8 cellular contexts compared by ENCODE assay signal in genomic region chr10:47311900-47312662, GRCh38. TPM values are rescaled to one million over a fixed set of nuclear protein-coding genes. Genes with fewer than 3 reads are reported as not detected.
DNase-seq lines count a peak whose midpoint lies in the region; ATAC-seq and TF ChIP-seq lines count a peak whose summit lies in the region.

No MANE protein-coding gene starts in this region.

- no peaks in the 10 kb centered on the region for H3K36me3 Mint-ChIP-seq in activated T-cell treated with anti-CD3 and anti-CD28 coated beads, Interleukin-2, amount 50 U/mL, for 72 hours (ENCODE audit: insufficient read depth in 2 of 2)

- TF ChIP-seq CTCF in GM13976 (IDR thresholded peaks at IDR 0.05; ENCODE audit: borderline replicate concordance, control extremely low read depth, extremely low read depth, insufficient read depth, missing control alignments) (peak; percentile 95), PC-3 (conservative IDR thresholded peaks at IDR 0.05; ENCODE audit: low read depth, low read length) (peak; percentile 82), fibroblast of mammary gland (conservative IDR thresholded peaks at IDR 0.05; ENCODE audit: control insufficient read depth, insufficient read depth, low read depth, low read length) (peak; percentile 68), neural cell (IDR thresholded peaks at IDR 0.05; ENCODE audit: poor library complexity, severe bottlenecking) (peak; percentile 90)

- TF ChIP-seq RAD21 in neural cell (conservative IDR thresholded peaks at IDR 0.05): peak; percentile 91

- H3K9me3 Mint-ChIP-seq in activated T-cell treated with anti-CD3 and anti-CD28 coated beads, Interleukin-2, amount 50 U/mL, for 72 hours: no peaks in the 10 kb centered on the region

- intact Hi-C loops in PC-3 (cut with micrococcal nuclease): loop anchor here (1.0 kb wide), 2 partner anchors 265 to 288 kb away; no protein-coding TSS in a partner anchor

- in situ Hi-C loops in GM13976 (cut with MboI; ENCODE audit: low sequenced_read_pairs, unreplicated experiment): no loop called here

- no peaks in the 10 kb centered on the region for H3K27me3 ChIP-seq in PC-3 (ENCODE audit: low read length)
- no peaks in the 10 kb centered on the region for H3K27me3 ChIP-seq in neural cell (ENCODE audit: insufficient read depth, low read depth, low read length)

- H3K27ac ChIP-seq in PC-3 (ENCODE audit: low read length) (no peak overlapping the region), neural cell (ENCODE audit: low read length) (no peak overlapping the region)

- peaks cover 10% of the 10 kb centered on the region for H3K4me1 ChIP-seq in PC-3 (ENCODE audit: insufficient read depth, low read length)

- H3K4me3 ChIP-seq in PC-3 (ENCODE audit: low read length) (no peak overlapping the region), fibroblast of mammary gland (ENCODE audit: control insufficient read depth, low read depth, low read length) (no peak overlapping the region), neural cell (ENCODE audit: low read length) (no peak overlapping the region)

- H3K4me1 Mint-ChIP-seq in activated T-cell treated with anti-CD3 and anti-CD28 coated beads, Interleukin-2, amount 50 U/mL, for 72 hours (ENCODE audit: low read depth): peaks cover 13% of the 10 kb centered on the region

- H4K20me1 ChIP-seq in PC-3 (ENCODE audit: low read length) (no peaks in the 10 kb centered on the region), neural cell (ENCODE audit: insufficient read depth) (no peaks in the 10 kb centered on the region)

- H3K27me3 Mint-ChIP-seq in activated T-cell treated with anti-CD3 and anti-CD28 coated beads, Interleukin-2, amount 50 U/mL, for 72 hours (ENCODE audit: low read depth): no peaks in the 10 kb centered on the region

- CTCF ChIA-PET in PC-3 (lab: Charles Lee): interaction anchor here (0.6 to 1.5 kb wide), 3 partner anchors 184 to 288 kb away, joined by 5 to 11 read pairs (median 5); no protein-coding TSS in a partner anchor

- POLR2A ChIA-PET in PC-3 (lab: Charles Lee; ENCODE audit: unreplicated experiment): no interaction called here

- H2AFZ ChIP-seq in PC-3 (ENCODE audit: low read length) (no peak overlapping the region), neural cell (ENCODE audit: low read depth, low read length) (no peak overlapping the region)

- H3F3A ChIP-seq in PC-3 (ENCODE audit: low read length, unreplicated experiment): no peaks in the 10 kb centered on the region
- H3F3A ChIP-seq in neural cell (ENCODE audit: insufficient read depth, low read length, poor library complexity, severe bottlenecking): no peaks in the 10 kb centered on the region

- H3K79me2 ChIP-seq in PC-3 (ENCODE audit: low read length) (no peaks in the 10 kb centered on the region), neural cell (replicated peaks; ENCODE audit: insufficient read depth, low read length) (no peaks in the 10 kb centered on the region)

- H3K4me2 ChIP-seq in PC-3 (ENCODE audit: low read length): no peak overlapping the region
- no peak overlapping the region for H3K4me2 ChIP-seq in neural cell (ENCODE audit: low read length)

- peak overlapping the region in 1 of 2 donors; percentile 33 for H3K4me3 Mint-ChIP-seq in activated T-cell treated with anti-CD3 and anti-CD28 coated beads, Interleukin-2, amount 50 U/mL, for 72 hours

- no TSS peak for BruUV-seq in PC-3 (replicated peaks; lab: Mats Ljungman, UMichigan)

- H3K9me3 ChIP-seq in PC-3 (ENCODE audit: low read length) (no peaks in the 10 kb centered on the region), neural cell (ENCODE audit: low read length) (no peaks in the 10 kb centered on the region)

- no peak for TF ChIP-seq EP300 in neural cell (conservative IDR thresholded peaks at IDR 0.05; ENCODE audit: poor library complexity, severe bottlenecking)

- DNase-seq in A172 (ENCODE audit: low spot score): peak; percentile 75
- DNase-seq in GM13976 (ENCODE audit: low spot score): peak; percentile 87
- DNase-seq in HK-2 (ENCODE audit: unreplicated experiment): peak; percentile 82
- peak; percentile 74 for DNase-seq in PC-3
- DNase-seq in activated T-cell treated with anti-CD3 and anti-CD28 coated beads, Interleukin-2, amount 50 U/mL, for 72 hours: peak; percentile 83 to 86
- peak; percentile 51 for DNase-seq in fibroblast of mammary gland (ENCODE audit: low read depth)
- peak; percentile 86 for DNase-seq in stimulated activated naive CD8-positive, alpha-beta T cell treated with anti-CD3 and anti-CD28 coated beads, Interleukin-15, Interleukin-2, amounts not matched to agents 100 U/mL and 50 U/mL, for 24 hours

- ATAC-seq in PC-3: peak; percentile 97
- ATAC-seq in activated T-cell treated with anti-CD3 and anti-CD28 coated beads, Interleukin-2, amount 50 U/mL, for 72 hours (replicated peaks in 1 of 2): peak; percentile 93
- ATAC-seq in stimulated activated naive CD8-positive, alpha-beta T cell treated with anti-CD3 and anti-CD28 coated beads, Interleukin-15, Interleukin-2, amounts not matched to agents 100 U/mL and 50 U/mL, for 24 hours: peak; percentile 90

- no peak overlapping the region for H3K27ac Mint-ChIP-seq in activated T-cell treated with anti-CD3 and anti-CD28 coated beads, Interleukin-2, amount 50 U/mL, for 72 hours

- H3K9ac ChIP-seq in PC-3 (ENCODE audit: low read length): no peak overlapping the region
- H3K9ac ChIP-seq in neural cell (ENCODE audit: low read length): no peak overlapping the region

- no peaks in the 10 kb centered on the region for H3K36me3 ChIP-seq in PC-3 (ENCODE audit: low read depth, low read length)
- H3K36me3 ChIP-seq in neural cell (ENCODE audit: insufficient read depth, low read length): no peaks in the 10 kb centered on the region

- H3K9me2 ChIP-seq in PC-3 (replicated peaks; ENCODE audit: low read length) (no peaks in the 10 kb centered on the region), neural cell (ENCODE audit: insufficient read depth, low read length) (no peaks in the 10 kb centered on the region)

TF ChIP-seq in neural cell, 6 proteins besides CTCF, POLR2A, EP300 and RAD21:
- no peak for TF ChIP-seq REST (IDR thresholded peaks at IDR 0.05; ENCODE audit: borderline replicate concordance)
- peak; percentile 94 for TF ChIP-seq SMC3 (conservative IDR thresholded peaks at IDR 0.05; ENCODE audit: poor library complexity)

RNA-seq across cellular contexts. Expression of gene GDF2, which starts 10.2 kb away (rescaled TPM):
- not detected in 2 replicates for total RNA-seq in A172 (2014; rRNA removed; shearing (Covaris generic))
- not detected in 2 replicates for total RNA-seq in PC-3 (2014; rRNA removed)
- not detected for total RNA-seq in activated T-cell treated with anti-CD3 and anti-CD28 coated beads, Interleukin-2, amount 50 U/mL, for 72 hours
- polyA plus RNA-seq in neural cell: not detected in 2 replicates
- polyA minus RNA-seq in neural cell: not detected in 2 replicates

RNA-seq across cellular contexts. Expression of gene GDF10, which starts 12.1 kb away (rescaled TPM):
- not detected in 2 replicates for total RNA-seq in A172 (2014; rRNA removed; shearing (Covaris generic))
- total RNA-seq in PC-3 (2014; rRNA removed): not detected in 2 replicates
- under 1 TPM; 0.19 TPM for total RNA-seq in activated T-cell treated with anti-CD3 and anti-CD28 coated beads, Interleukin-2, amount 50 U/mL, for 72 hours
- 0.44 and 0.66 TPM in 2 replicates for polyA plus RNA-seq in neural cell
- 0.97 and 1.4 TPM in 2 replicates for polyA minus RNA-seq in neural cell

RNA-seq across cellular contexts. Expression of gene RBP3, which starts 36.1 kb away (rescaled TPM):
- total RNA-seq in A172 (2014; rRNA removed; shearing (Covaris generic)): not detected in 2 replicates
- total RNA-seq in PC-3 (2014; rRNA removed): not detected in 2 replicates
- not detected for total RNA-seq in activated T-cell treated with anti-CD3 and anti-CD28 coated beads, Interleukin-2, amount 50 U/mL, for 72 hours
- polyA plus RNA-seq in neural cell: not detected in 2 replicates
- polyA minus RNA-seq in neural cell: not detected in 2 replicates
